Comparison of ENCODE assay signal across 8 cellular contexts in the genomic region with DNA sequence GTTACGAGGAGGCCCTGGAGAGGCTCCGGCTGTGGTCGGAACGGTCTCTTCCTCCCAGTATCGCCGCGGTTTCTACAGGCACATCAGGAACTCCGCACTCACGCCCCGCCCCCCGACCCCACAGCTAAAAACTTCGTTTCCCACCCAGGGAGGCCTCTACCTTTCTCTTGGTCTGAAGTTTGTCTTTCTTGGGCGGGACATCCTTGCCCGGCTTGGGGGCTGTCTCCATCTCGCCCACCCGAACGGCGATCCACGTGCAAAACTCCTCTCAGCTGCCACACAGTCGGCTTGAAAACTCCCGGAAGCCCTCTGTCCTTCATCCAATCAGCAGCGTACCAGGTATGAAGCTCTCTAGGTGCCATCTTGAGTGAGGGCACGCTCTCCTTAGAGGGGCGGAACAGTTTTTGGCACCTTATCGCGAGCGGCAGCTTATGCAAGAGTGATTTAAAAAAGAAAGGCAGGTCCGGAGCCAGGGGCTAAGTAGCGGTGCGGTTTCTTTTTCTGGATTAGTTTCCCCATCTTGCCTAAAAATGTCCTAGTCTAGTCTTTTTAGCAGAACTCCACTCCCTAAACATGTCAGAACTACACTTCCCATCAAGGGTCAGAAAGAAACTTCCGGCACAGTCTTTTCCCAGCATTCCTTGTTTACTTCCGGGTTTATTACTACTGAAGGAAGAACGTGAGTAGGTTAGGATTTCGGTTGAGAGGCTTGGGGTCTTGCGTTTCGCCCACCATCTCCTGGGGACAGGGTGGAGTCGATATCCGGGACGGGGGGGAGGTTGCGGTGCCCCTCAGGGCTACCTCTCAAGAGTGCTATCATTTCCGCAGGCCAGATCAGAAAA. TPM values are rescaled to one million over a fixed set of nuclear protein-coding genes. Genes with fewer than 3 reads are reported as not detected.
DNase-seq lines count a peak whose midpoint lies in the region; ATAC-seq, FAIRE-seq and TF ChIP-seq lines count a peak whose summit lies in the region.

A gene (plus strand): TSS at position 660 of the 842 bp plus-strand sequence. CDS start 256 bp downstream, outside the sequence.
A gene with protein sequence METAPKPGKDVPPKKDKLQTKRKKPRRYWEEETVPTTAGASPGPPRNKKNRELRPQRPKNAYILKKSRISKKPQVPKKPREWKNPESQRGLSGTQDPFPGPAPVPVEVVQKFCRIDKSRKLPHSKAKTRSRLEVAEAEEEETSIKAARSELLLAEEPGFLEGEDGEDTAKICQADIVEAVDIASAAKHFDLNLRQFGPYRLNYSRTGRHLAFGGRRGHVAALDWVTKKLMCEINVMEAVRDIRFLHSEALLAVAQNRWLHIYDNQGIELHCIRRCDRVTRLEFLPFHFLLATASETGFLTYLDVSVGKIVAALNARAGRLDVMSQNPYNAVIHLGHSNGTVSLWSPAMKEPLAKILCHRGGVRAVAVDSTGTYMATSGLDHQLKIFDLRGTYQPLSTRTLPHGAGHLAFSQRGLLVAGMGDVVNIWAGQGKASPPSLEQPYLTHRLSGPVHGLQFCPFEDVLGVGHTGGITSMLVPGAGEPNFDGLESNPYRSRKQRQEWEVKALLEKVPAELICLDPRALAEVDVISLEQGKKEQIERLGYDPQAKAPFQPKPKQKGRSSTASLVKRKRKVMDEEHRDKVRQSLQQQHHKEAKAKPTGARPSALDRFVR (minus strand): TSS at position 298 of the 842 bp plus-strand sequence. CDS start 69 bp downstream, at position 229.

- peak within 1 kb of the TSS; percentile 95 for H2AFZ ChIP-seq in keratinocyte (ENCODE audit: control insufficient read depth, low read length)

- peaks cover 49% of the 10 kb centered on the region for H3K79me2 ChIP-seq in keratinocyte (ENCODE audit: control insufficient read depth, insufficient read depth, low read length)

- peak; percentile 41 for FAIRE-seq in keratinocyte (lab: Jason Lieb, UNC)

- peak within 1 kb of the TSS; percentile 95 for H3K9ac ChIP-seq in keratinocyte (ENCODE audit: control insufficient read depth, extremely low read depth, insufficient read depth, low read length)

- no peaks in the 10 kb centered on the region for H4K20me1 ChIP-seq in keratinocyte (ENCODE audit: control insufficient read depth, extremely low read depth, insufficient read depth, low read length)

- peak within 1 kb of the TSS; percentile 99 for H3K4me2 ChIP-seq in keratinocyte (ENCODE audit: control insufficient read depth, extremely low read depth, insufficient read depth, low read depth, low read length)

- no peaks in the 10 kb centered on the region for H3K27me3 ChIP-seq in keratinocyte (ENCODE audit: control insufficient read depth, extremely low read depth, insufficient read depth, low read length)

- no peaks in the 10 kb centered on the region for H3K9me3 ChIP-seq in keratinocyte (ENCODE audit: control insufficient read depth, low read depth, low read length)

- H3K4me3 ChIP-seq in keratinocyte (ENCODE audit: control insufficient read depth in 2 of 3, extremely low read depth in 1 of 3, insufficient read depth in 2 of 3, low read depth in 1 of 3, low read length in 3 of 3), result peak within 1 kb of the TSS; percentile 54 to 98 (median 95)

- peaks cover 20% of the 10 kb centered on the region for H3K4me1 ChIP-seq in keratinocyte (ENCODE audit: control insufficient read depth, extremely low read depth, insufficient read depth, low read length)

- dilution Hi-C loops in keratinocyte (cut with MboI; ENCODE audit: extremely low pct_ligation_motif_present, low sequenced_read_pairs), result no loop called here

- peaks cover 33 to 52% of the 10 kb centered on the region in 2 experiments for H3K36me3 ChIP-seq in keratinocyte (ENCODE audit: control insufficient read depth in 2 of 2, extremely low read depth in 1 of 2, insufficient read depth in 2 of 2, low read length in 2 of 2)

- peak within 1 kb of the TSS; percentile 85 for H3K27ac ChIP-seq in keratinocyte (ENCODE audit: control insufficient read depth, insufficient read depth, low read length)

- TF ChIP-seq CTCF in keratinocyte (optimal IDR thresholded peaks at IDR 0.05 in 1 of 3, IDR thresholded peaks at IDR 0.05 in 1 of 3, conservative IDR thresholded peaks at IDR 0.05 in 1 of 3; ENCODE audit: extremely low read depth in 1 of 3, insufficient read depth in 2 of 3, low read length in 3 of 3), result no peak

- peak; percentile 90 for ATAC-seq in GM19035 (IDR thresholded peaks at IDR 0.05; ENCODE audit: unreplicated experiment)
- peak; percentile 87 for ATAC-seq in HG03280 (IDR thresholded peaks at IDR 0.05; ENCODE audit: unreplicated experiment)

- DNase-seq in AML-193 (lab: John Stamatoyannopoulos, UW), result peak; percentile 97 to 99
- DNase-seq in NCI-H345 (lab: John Stamatoyannopoulos, UW), result peak; percentile 91
- DNase-seq in activated CD4-positive, CD25-positive, alpha-beta regulatory T cell (lab: John Stamatoyannopoulos, UW), result peak; percentile 50 to 59 (median 58)
- peak; percentile 42 to 95 for DNase-seq in cerebellar nuclear complex (lab: John Stamatoyannopoulos, UW)
- no peak for DNase-seq in keratinocyte (ENCODE audit: low read depth, low spot score)
- DNase-seq in stimulated activated CD4-positive, alpha-beta T cell treated with anti-CD3 and anti-CD28 coated beads, Interleukin-15, amount 100 ng/mL, for 1 hour (ENCODE audit: low read depth in 1 of 2, low spot score in 1 of 2), result peak; percentile 47 to 62

- no peaks in the 10 kb centered on the region for H3K9me1 ChIP-seq in keratinocyte (ENCODE audit: control insufficient read depth, extremely low read depth, insufficient read depth, low read length)

RNA-seq across cellular contexts. Expression of the first gene that starts in this region (rescaled TPM):
- 68.3 to 106 TPM (median 68.5 TPM) in 3 replicates for polyA plus RNA-seq in keratinocyte
- 80.6 TPM for polyA plus RNA-seq in keratinocyte (2011; ENCODE audit: low read depth)
- 58.1 and 84.8 TPM in 2 replicates for polyA plus RNA-seq in keratinocyte (2011; cell fraction: cytosol; rRNA removed)
- polyA plus RNA-seq in keratinocyte (2011; cell fraction: nucleus; rRNA removed), result 54.4 and 66.0 TPM in 2 replicates
- polyA plus RNA-seq in keratinocyte (2012; ENCODE audit: low replicate concordance), result 97.1 and 119 TPM in 2 replicates
- 7.9 to 25.1 TPM (median 15.5 TPM) in 3 replicates for polyA minus RNA-seq in keratinocyte
- 29.5 TPM for polyA minus RNA-seq in keratinocyte (2011; cell fraction: cytosol; rRNA and poly(A)+ RNA removed)
- polyA minus RNA-seq in keratinocyte (2011; cell fraction: nucleus; rRNA and poly(A)+ RNA removed), result 6.6 and 8.8 TPM in 2 replicates

RNA-seq across cellular contexts. Expression of the second gene that starts in this region (rescaled TPM):
- polyA plus RNA-seq in keratinocyte, result 43.0 to 49.3 TPM (median 45.0 TPM) in 3 replicates
- 55.5 TPM for polyA plus RNA-seq in keratinocyte (2011; ENCODE audit: low read depth)
- polyA plus RNA-seq in keratinocyte (2011; cell fraction: cytosol; rRNA removed), result 23.2 and 40.6 TPM in 2 replicates
- 59.1 and 59.7 TPM in 2 replicates for polyA plus RNA-seq in keratinocyte (2011; cell fraction: nucleus; rRNA removed)
- polyA plus RNA-seq in keratinocyte (2012; ENCODE audit: low replicate concordance), result 43.3 and 58.7 TPM in 2 replicates
- 52.5 to 66.9 TPM (median 62.3 TPM) in 3 replicates for polyA minus RNA-seq in keratinocyte
- polyA minus RNA-seq in keratinocyte (2011; cell fraction: cytosol; rRNA and poly(A)+ RNA removed), result 66.4 TPM
- polyA minus RNA-seq in keratinocyte (2011; cell fraction: nucleus; rRNA and poly(A)+ RNA removed), result 28.2 and 33.5 TPM in 2 replicates
